In the genomic region with DNA sequence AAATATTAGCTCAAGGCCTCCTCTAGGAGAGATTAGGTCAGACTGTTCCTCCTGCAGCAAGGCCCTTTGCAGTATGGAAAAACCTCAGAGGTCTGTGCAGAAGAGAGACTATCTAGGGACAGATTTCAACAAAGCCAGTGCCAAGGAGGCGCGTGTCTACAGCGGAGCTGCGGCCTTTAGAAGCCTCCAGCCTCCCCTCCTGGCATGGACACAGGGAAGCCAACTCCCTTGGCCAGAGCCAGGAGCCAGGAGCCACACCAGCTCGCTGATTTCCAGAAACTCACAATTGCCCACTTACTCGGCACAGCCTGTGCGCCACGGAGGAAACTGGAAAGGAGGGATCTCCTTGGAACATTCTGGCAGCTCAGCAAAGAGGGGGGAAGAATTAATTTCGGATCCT, we compare ENCODE assay signal across 17 cellular contexts.
DNase-seq lines count a peak whose midpoint lies in the region; ATAC-seq and TF ChIP-seq lines count a peak whose summit lies in the region.
"Had no signal": no experiment of that assay in that cellular context is flagged by ENCODE, and none has a peak within 500 bp of the region (broad histone marks: within the 10 kb centered on the region; RNA-seq: fewer than 3 reads in every experiment).

No MANE protein-coding gene starts in this region.

- H3K4me3 ChIP-seq in osteoblast (ENCODE audit: insufficient read depth, low read length), result no peak overlapping the region
- no peak overlapping the region for H3K4me3 ChIP-seq in tibial artery
- H3K4me3 ChIP-seq in naive thymus-derived CD4-positive, alpha-beta T cell (ENCODE audit: low read length), result no peak overlapping the region
- H3K4me3 ChIP-seq: spleen had no signal

- H3K27me3 Mint-ChIP-seq in HFFc6 (ENCODE audit: insufficient read depth), result no peaks in the 10 kb centered on the region; the same call in 1 of the 2 replicates
- no peaks in the 10 kb centered on the region for H3K27me3 Mint-ChIP-seq in naive thymus-derived CD4-positive, alpha-beta T cell
- H3K27me3 Mint-ChIP-seq: activated naive CD8-positive, alpha-beta T cell treated with anti-CD3 and anti-CD28 coated beads, Interleukin-2, amount 10 ng/mL, durations not matched to agents 7 days and 5 days had no signal

- H3K79me2 ChIP-seq in osteoblast (ENCODE audit: insufficient read depth, low read length), result no peaks in the 10 kb centered on the region

- DNase-seq in amygdala (lab: John Stamatoyannopoulos, UW) (peak in 41 of 56 donors; percentile 1 to 64 (median 26)), cardiac septum (ENCODE audit: low spot score) (peak; percentile 85), osteoblast (ENCODE audit: insufficient read length, low spot score, missing footprints) (peak; percentile 43), tibial artery (peak; percentile 46 to 81), HFFc6 (no peak), HEK293T (ENCODE audit: extremely low spot score) (no peak)
- DNase-seq in stimulated activated naive CD4-positive, alpha-beta T cell treated with Interleukin-2 at 50 U/mL for 16 hours (lab: John Stamatoyannopoulos, UW), result no peak
- no peak for DNase-seq in naive thymus-derived CD4-positive, alpha-beta T cell
- DNase-seq: activated CD4-positive, alpha-beta T cell treated with anti-CD3 and anti-CD28 coated beads, Interleukin-2, amount 50 U/mL, for 48 hours; activated naive CD8-positive, alpha-beta T cell treated with anti-CD3 and anti-CD28 coated beads, Interleukin-2, amount 10 ng/mL, durations not matched to agents 7 days and 5 days; activated T-cell treated with anti-CD3 and anti-CD28 coated beads, Interleukin-2, amount 50 U/mL, for 4 hours; KG1; NCI-H1092 treated with DMSO at 0.1 percent for 48 hours; NCI-H748 treated with DMSO at 0.1 percent for 48 hours; spleen had no signal

- H3K9me3 Mint-ChIP-seq in HFFc6, result peaks cover 9% of the 10 kb centered on the region; the same call in 1 of the 2 replicates
- H3K9me3 Mint-ChIP-seq in naive thymus-derived CD4-positive, alpha-beta T cell, result no peaks in the 10 kb centered on the region
- H3K9me3 Mint-ChIP-seq: activated naive CD8-positive, alpha-beta T cell treated with anti-CD3 and anti-CD28 coated beads, Interleukin-2, amount 10 ng/mL, durations not matched to agents 7 days and 5 days; activated T-cell treated with anti-CD3 and anti-CD28 coated beads, Interleukin-2, amount 50 U/mL, for 4 hours; stimulated activated effector memory CD8-positive, alpha-beta T cell treated with anti-CD3 and anti-CD28 coated beads, Interleukin-12 subunit alpha, Interleukin-12 subunit beta, amount 100 ng/mL, for 72 hours had no signal

- H3K27me3 ChIP-seq in osteoblast (ENCODE audit: insufficient read depth, low read length) (no peaks in the 10 kb centered on the region), tibial artery (no peaks in the 10 kb centered on the region)
- H3K27me3 ChIP-seq in naive thymus-derived CD4-positive, alpha-beta T cell (ENCODE audit: control insufficient read depth in 2 of 2, insufficient read depth in 2 of 2, low read length in 2 of 2), result no peaks in the 10 kb centered on the region
- H3K27me3 ChIP-seq: spleen had no signal

- no peaks in the 10 kb centered on the region for H3K9me3 ChIP-seq in osteoblast (ENCODE audit: low read depth, low read length)
- H3K9me3 ChIP-seq in tibial artery, result no peaks in the 10 kb centered on the region
- no peaks in the 10 kb centered on the region for H3K9me3 ChIP-seq in naive thymus-derived CD4-positive, alpha-beta T cell (ENCODE audit: control insufficient read depth in 2 of 3, low read length in 3 of 3)
- H3K9me3 ChIP-seq: spleen had no signal

- CTCF ChIA-PET in naive thymus-derived CD4-positive, alpha-beta T cell (lab: Charles Lee), result no interaction called here
- CTCF ChIA-PET in HEK293T (lab: Yijun Ruan, JAX), result no interaction called here

- peaks cover 6% of the 10 kb centered on the region for H4K20me1 ChIP-seq in osteoblast (ENCODE audit: insufficient read depth, low read length)

- H3K36me3 ChIP-seq in osteoblast (ENCODE audit: insufficient read depth, low read length) (no peaks in the 10 kb centered on the region), tibial artery (no peaks in the 10 kb centered on the region)
- no peaks in the 10 kb centered on the region for H3K36me3 ChIP-seq in naive thymus-derived CD4-positive, alpha-beta T cell (ENCODE audit: control insufficient read depth in 2 of 3, insufficient read depth in 3 of 3, low read length in 3 of 3)
- H3K36me3 ChIP-seq: spleen had no signal

- H2AFZ ChIP-seq in osteoblast (ENCODE audit: low read length), result no peak overlapping the region

- no peak overlapping the region for H3K27ac Mint-ChIP-seq in HFFc6
- no peak overlapping the region for H3K27ac Mint-ChIP-seq in naive thymus-derived CD4-positive, alpha-beta T cell
- H3K27ac Mint-ChIP-seq: activated naive CD8-positive, alpha-beta T cell treated with anti-CD3 and anti-CD28 coated beads, Interleukin-2, amount 10 ng/mL, durations not matched to agents 7 days and 5 days; memory B cell; stimulated activated effector memory CD8-positive, alpha-beta T cell treated with anti-CD3 and anti-CD28 coated beads, Interleukin-12 subunit alpha, Interleukin-12 subunit beta, amount 100 ng/mL, for 72 hours had no signal

- H3K36me3 Mint-ChIP-seq in HFFc6 (ENCODE audit: low read depth), result no peaks in the 10 kb centered on the region
- no peaks in the 10 kb centered on the region for H3K36me3 Mint-ChIP-seq in naive thymus-derived CD4-positive, alpha-beta T cell
- H3K36me3 Mint-ChIP-seq: activated naive CD8-positive, alpha-beta T cell treated with anti-CD3 and anti-CD28 coated beads, Interleukin-2, amount 10 ng/mL, durations not matched to agents 7 days and 5 days; stimulated activated effector memory CD8-positive, alpha-beta T cell treated with anti-CD3 and anti-CD28 coated beads, Interleukin-12 subunit alpha, Interleukin-12 subunit beta, amount 100 ng/mL, for 72 hours had no signal

- H3K27ac ChIP-seq in osteoblast (ENCODE audit: low read depth, low read length) (no peak overlapping the region), tibial artery (peak overlapping the region in 1 of 2 donors; percentile 20)
- H3K27ac ChIP-seq in naive thymus-derived CD4-positive, alpha-beta T cell (ENCODE audit: low read depth, low read length), result no peak overlapping the region
- H3K27ac ChIP-seq: spleen had no signal

- no peak overlapping the region for H3K4me2 ChIP-seq in osteoblast (ENCODE audit: insufficient read depth, low read length)

- H3K4me3 Mint-ChIP-seq in HFFc6, result no peak overlapping the region
- no peak overlapping the region for H3K4me3 Mint-ChIP-seq in naive thymus-derived CD4-positive, alpha-beta T cell
- H3K4me3 Mint-ChIP-seq: activated naive CD8-positive, alpha-beta T cell treated with anti-CD3 and anti-CD28 coated beads, Interleukin-2, amount 10 ng/mL, durations not matched to agents 7 days and 5 days; activated T-cell treated with anti-CD3 and anti-CD28 coated beads, Interleukin-2, amount 50 U/mL, for 4 hours; memory B cell; stimulated activated effector memory CD8-positive, alpha-beta T cell treated with anti-CD3 and anti-CD28 coated beads, Interleukin-12 subunit alpha, Interleukin-12 subunit beta, amount 100 ng/mL, for 72 hours had no signal

- H3K4me1 ChIP-seq in osteoblast (ENCODE audit: insufficient read depth, low read length) (no peaks in the 10 kb centered on the region), tibial artery (peaks cover 0 to 46% (median 16%) of the 10 kb centered on the region in 4 donors)
- no peaks in the 10 kb centered on the region for H3K4me1 ChIP-seq in naive thymus-derived CD4-positive, alpha-beta T cell (ENCODE audit: control insufficient read depth in 2 of 2, insufficient read depth in 2 of 2, low read length in 2 of 2)

- TF ChIP-seq CTCF in osteoblast (IDR thresholded peaks at IDR 0.05; ENCODE audit: extremely low read depth, low read depth, low read length) (no peak), tibial artery (IDR thresholded peaks at IDR 0.05) (no peak), HFFc6 (IDR thresholded peaks at IDR 0.05) (no peak)

- intact Hi-C loops in cardiac septum (cut with DNase I), result no loop called here
- intact Hi-C loops in tibial artery (cut with DNase I; ENCODE audit: low total_unique reads), result no loop called here
- intact Hi-C loops in naive thymus-derived CD4-positive, alpha-beta T cell (cut with micrococcal nuclease), result no loop called here

- H3K4me1 Mint-ChIP-seq in HFFc6 (ENCODE audit: low read depth), result no peaks in the 10 kb centered on the region
- H3K4me1 Mint-ChIP-seq in naive thymus-derived CD4-positive, alpha-beta T cell, result peaks cover 0 to 3% (median 2%) of the 10 kb centered on the region in 7 donors
- H3K4me1 Mint-ChIP-seq: stimulated activated effector memory CD8-positive, alpha-beta T cell treated with anti-CD3 and anti-CD28 coated beads, Interleukin-12 subunit alpha, Interleukin-12 subunit beta, amount 100 ng/mL, for 72 hours had no signal

- POLR2A ChIA-PET in naive thymus-derived CD4-positive, alpha-beta T cell (lab: Charles Lee), result interaction anchor here (0.6 kb wide), 1 partner anchor 28 kb away, joined by 5 read pairs; no protein-coding TSS in a partner anchor
- POLR2A ChIA-PET in HEK293T (lab: Yijun Ruan, JAX), result no interaction called here

- no peak for ATAC-seq in naive thymus-derived CD4-positive, alpha-beta T cell
- ATAC-seq: activated T-cell treated with anti-CD3 and anti-CD28 coated beads, Interleukin-2, amount 50 U/mL, for 4 hours; stimulated activated effector memory CD8-positive, alpha-beta T cell treated with anti-CD3 and anti-CD28 coated beads, Interleukin-12 subunit alpha, Interleukin-12 subunit beta, amount 100 ng/mL, for 72 hours had no signal

TF ChIP-seq in HEK293T, 16 proteins besides CTCF, POLR2A, EP300 and RAD21:
- TF ChIP-seq TARDBP (IDR thresholded peaks at IDR 0.05) (no peak), LEF1 (IDR thresholded peaks at IDR 0.05; ENCODE audit: borderline replicate concordance) (no peak), SP1 (IDR thresholded peaks at IDR 0.05) (no peak)
- TF ChIP-seq, protein P1, sequence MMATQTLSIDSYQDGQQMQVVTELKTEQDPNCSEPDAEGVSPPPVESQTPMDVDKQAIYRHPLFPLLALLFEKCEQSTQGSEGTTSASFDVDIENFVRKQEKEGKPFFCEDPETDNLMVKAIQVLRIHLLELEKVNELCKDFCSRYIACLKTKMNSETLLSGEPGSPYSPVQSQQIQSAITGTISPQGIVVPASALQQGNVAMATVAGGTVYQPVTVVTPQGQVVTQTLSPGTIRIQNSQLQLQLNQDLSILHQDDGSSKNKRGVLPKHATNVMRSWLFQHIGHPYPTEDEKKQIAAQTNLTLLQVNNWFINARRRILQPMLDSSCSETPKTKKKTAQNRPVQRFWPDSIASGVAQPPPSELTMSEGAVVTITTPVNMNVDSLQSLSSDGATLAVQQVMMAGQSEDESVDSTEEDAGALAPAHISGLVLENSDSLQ (IDR thresholded peaks at IDR 0.05), result no peak
TF ChIP-seq in HEK293T: peak in this region for 0.

Comparison
In these comparisons a context has a peak if more than half of its experiments do, and no peak if none do; other contexts are left out.
1. DNase-seq: peak in amygdala (41 of 56), cardiac septum (single experiment), osteoblast (single experiment) and tibial artery (2 of 2); none in HFFc6 (single experiment), stimulated activated naive CD4-positive, alpha-beta T cell treated with Interleukin-2 at 50 U/mL for 16 hours (single experiment), naive thymus-derived CD4-positive, alpha-beta T cell (0 of 9) and HEK293T (single experiment).